In the genomic region with DNA sequence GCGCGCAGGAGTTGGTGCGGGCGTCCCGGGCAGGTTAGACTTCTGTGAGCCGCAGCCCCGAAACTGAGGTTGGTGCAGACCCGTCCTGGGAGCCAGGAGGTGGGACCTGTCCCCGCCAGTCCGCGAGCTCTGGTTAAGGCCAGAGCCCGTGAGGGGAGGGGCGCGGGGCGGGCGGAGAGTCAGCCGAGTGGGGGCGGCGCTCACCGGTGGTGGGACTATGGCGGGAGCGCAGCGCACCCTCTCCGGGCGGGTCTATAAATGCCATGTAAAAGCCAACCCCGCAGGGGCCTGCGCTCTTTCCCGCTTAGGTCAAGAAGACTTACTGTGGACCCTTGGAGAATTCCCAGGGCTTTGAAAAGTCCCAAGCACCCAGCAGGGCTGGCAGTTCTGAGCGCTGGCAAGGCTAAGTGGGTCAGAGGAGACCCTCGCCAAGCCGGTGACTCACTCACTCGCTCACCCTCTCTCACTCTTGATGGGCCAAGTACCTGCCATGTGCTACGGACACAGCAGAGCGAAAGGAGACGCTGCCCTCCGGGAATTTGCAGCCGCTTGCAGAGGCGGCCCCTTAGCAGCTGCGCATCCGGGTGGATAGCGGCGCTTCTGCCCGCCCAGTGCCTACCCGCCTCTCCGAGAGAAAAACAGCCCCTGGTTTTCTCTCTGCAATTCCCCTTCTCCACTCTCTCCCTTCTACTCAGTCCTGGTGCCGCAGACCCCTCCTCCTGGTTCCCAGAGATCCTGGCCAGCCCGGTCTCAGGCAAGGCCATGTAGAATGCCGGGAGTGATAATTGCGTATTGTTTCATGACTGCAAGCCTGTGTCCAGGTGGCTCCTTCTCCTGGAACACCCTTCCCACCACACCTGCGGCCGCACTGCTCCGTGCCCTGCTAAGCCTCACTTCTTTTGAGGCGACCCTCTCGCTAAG, we compare ENCODE assay signal across 8 cellular contexts. TPM values are rescaled to one million over a fixed set of nuclear protein-coding genes. Genes with fewer than 3 reads are reported as not detected.
DNase-seq lines count a peak whose midpoint lies in the region; ATAC-seq and TF ChIP-seq lines count a peak whose summit lies in the region.

Gene ALDH1L1, minus strand, starts transcription at position 110 of the 921 bp plus-strand sequence. CDS start 19,607 bp downstream, outside the sequence.

- CTCF ChIA-PET in OCI-LY7 (lab: Charles Lee; ENCODE audit: unreplicated experiment) = no interaction called here

- H3K27me3 ChIP-seq in HUES6 (ENCODE audit: control insufficient read depth, insufficient read depth, low read length) = peaks cover 60% of the 10 kb centered on the region

- BruUV-seq in OCI-LY7 (replicated peaks; lab: Mats Ljungman, UMichigan) = no TSS peak

- no peaks in the 10 kb centered on the region for H3K9me2 ChIP-seq in OCI-LY7 (ENCODE audit: insufficient read depth, low read length)

- H3K4me3 ChIP-seq in HUES6 (ENCODE audit: low read depth, low read length) = peak within 1 kb of the TSS; percentile 70
- H3K4me3 ChIP-seq in OCI-LY7 (ENCODE audit: low read depth, low read length, poor library complexity, severe bottlenecking) = no peak within 1 kb of the TSS

- H3K79me2 ChIP-seq in OCI-LY7 (ENCODE audit: insufficient read depth, low read depth, low read length) = no peaks in the 10 kb centered on the region

- H3K9me3 ChIP-seq in HUES6 (ENCODE audit: control insufficient read depth, insufficient read depth, low read depth, low read length) (no peaks in the 10 kb centered on the region), OCI-LY7 (ENCODE audit: low read length) (no peaks in the 10 kb centered on the region)

- peak within 1 kb of the TSS; percentile 46 for H3K9ac ChIP-seq in HUES6 (ENCODE audit: low read length)

- POLR2A ChIA-PET in OCI-LY7 (lab: Charles Lee) = no interaction called here

- H2AFZ ChIP-seq in OCI-LY7 (ENCODE audit: low read length) = no peak within 1 kb of the TSS

- H4K20me1 ChIP-seq in OCI-LY7 (ENCODE audit: insufficient read depth, low read length) = no peaks in the 10 kb centered on the region

- H3K27ac ChIP-seq in HUES6 (ENCODE audit: low read depth, low read length) (no peak within 1 kb of the TSS), angular gyrus (ENCODE audit: low read depth, low read length) (peak within 1 kb of the TSS; percentile 82), OCI-LY7 (ENCODE audit: low read depth, low read length, poor library complexity, severe bottlenecking) (no peak within 1 kb of the TSS)

- ATAC-seq in GM21515 (IDR thresholded peaks at IDR 0.05; ENCODE audit: unreplicated experiment) (no peak), GM18858 (IDR thresholded peaks at IDR 0.05; ENCODE audit: unreplicated experiment) (no peak)

- no peaks in the 10 kb centered on the region for H3K36me3 ChIP-seq in HUES6 (ENCODE audit: control insufficient read depth, insufficient read depth, low read length)
- H3K36me3 ChIP-seq in OCI-LY7 (ENCODE audit: insufficient read depth, low read length) = no peaks in the 10 kb centered on the region

- TF ChIP-seq CTCF in OCI-LY7 (conservative IDR thresholded peaks at IDR 0.05; ENCODE audit: low read length) = no peak

- peak in 44 of 51 donors; percentile 17 to 97 (median 79) for DNase-seq in hypothalamus (lab: John Stamatoyannopoulos, UW)
- DNase-seq in renal cortical epithelial cell (ENCODE audit: low read depth) = peak; percentile 79
- no peak for DNase-seq in OCI-LY7 (ENCODE audit: low spot score)
- DNase-seq in AG08396 (ENCODE audit: low spot score) = no peak

- H3K4me1 ChIP-seq in HUES6 (ENCODE audit: control insufficient read depth, insufficient read depth, low read length) (peaks cover 5% of the 10 kb centered on the region; the same call in 1 of the 2 replicates), OCI-LY7 (ENCODE audit: insufficient read depth, low read length, poor library complexity, severe bottlenecking) (no peaks in the 10 kb centered on the region)

- intact Hi-C loops in OCI-LY7 (cut with micrococcal nuclease; ENCODE audit: unreplicated experiment) = no loop called here

- no peak within 1 kb of the TSS for H3K4me2 ChIP-seq in OCI-LY7 (ENCODE audit: low read length)

RNA-seq across cellular contexts. Expression of gene ALDH1L1, which starts in this region (rescaled TPM):
- 2.4 and 4.6 TPM in 2 replicates for total RNA-seq in renal cortical epithelial cell
- total RNA-seq in OCI-LY7 (2014; rRNA removed; shearing (Covaris generic)) = not detected in 2 replicates
- total RNA-seq in OCI-LY7 (2022) = not detected in 2 replicates

Comparison
In these comparisons a context has a peak if more than half of its experiments do, and no peak if none do; other contexts are left out.
1. DNase-seq: peak in hypothalamus (44 of 51) and renal cortical epithelial cell (single experiment); none in OCI-LY7 (single experiment) and AG08396 (single experiment).